Comparison of ENCODE assay signal across 1 cellular context in genomic region chr13:35714588-35714987, GRCh38.
TF ChIP-seq lines count a peak whose summit lies in the region.

No MANE protein-coding gene starts in this region.

TF ChIP-seq in IMR-90, 13 proteins besides CTCF, POLR2A, EP300 and RAD21 (continued from another document):
- TF ChIP-seq MXI1 (IDR thresholded peaks at IDR 0.05; ENCODE audit: borderline replicate concordance, low read depth, low read length) (no peak), NFE2L2 (IDR thresholded peaks at IDR 0.05; ENCODE audit: low read depth, low read length) (no peak), BHLHE40 (IDR thresholded peaks at IDR 0.05; ENCODE audit: low read depth, low read length) (no peak), CHD1 (IDR thresholded peaks at IDR 0.05; ENCODE audit: low read depth, low read length) (no peak), CEBPB (IDR thresholded peaks at IDR 0.05; ENCODE audit: low read depth, low read length) (no peak), MAZ (IDR thresholded peaks at IDR 0.05; ENCODE audit: borderline replicate concordance, low read depth, low read length) (no peak), MAFK (IDR thresholded peaks at IDR 0.05; ENCODE audit: low read depth, low read length) (no peak), RCOR1 (IDR thresholded peaks at IDR 0.05; ENCODE audit: insufficient replicate concordance, low read length) (no peak), RFX5 (IDR thresholded peaks at IDR 0.05; ENCODE audit: low read depth, low read length) (no peak), ELK1 (IDR thresholded peaks at IDR 0.05; ENCODE audit: borderline replicate concordance, low read depth, low read length) (no peak)
